In the genomic region with DNA sequence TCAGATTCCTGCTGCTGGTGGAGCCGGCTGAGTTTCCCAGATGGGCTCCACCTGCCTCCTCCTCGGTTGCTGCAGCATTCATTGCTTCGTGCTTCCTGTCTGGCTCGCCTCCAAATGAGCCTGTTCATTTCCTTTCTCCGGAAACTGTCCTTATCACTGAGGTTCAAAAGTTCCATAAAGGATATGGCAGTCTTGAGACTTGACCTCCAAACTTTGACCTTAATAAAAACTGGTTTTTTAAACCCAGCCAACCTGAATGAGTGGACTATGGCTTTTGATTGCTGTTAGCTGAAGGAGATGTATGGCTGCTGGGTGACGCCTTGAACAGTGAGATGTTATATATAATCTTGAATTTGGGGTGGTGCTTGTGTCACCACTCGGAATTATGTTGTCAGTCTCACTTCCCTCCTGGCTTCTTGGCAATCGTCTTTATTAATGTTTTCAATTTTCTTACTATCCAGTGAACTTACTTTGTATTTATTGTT, we compare ENCODE assay signal across 8 cellular contexts.
DNase-seq lines count a peak whose midpoint lies in the region; ATAC-seq, FAIRE-seq and TF ChIP-seq lines count a peak whose summit lies in the region.

No MANE protein-coding gene starts in this region.

- no peaks in the 10 kb centered on the region for H3K36me3 ChIP-seq in bronchial epithelial cell (ENCODE audit: control insufficient read depth, insufficient read depth, low read length)
- no peaks in the 10 kb centered on the region for H3K36me3 ChIP-seq in mucosa of stomach (ENCODE audit: control insufficient read depth, insufficient read depth, low read length)
- H3K36me3 ChIP-seq in brain microvascular endothelial cell (replicated peaks): no peaks in the 10 kb centered on the region

- H3K27me3 ChIP-seq in bronchial epithelial cell (ENCODE audit: control insufficient read depth, insufficient read depth, low read length): no peaks in the 10 kb centered on the region
- no peaks in the 10 kb centered on the region for H3K27me3 ChIP-seq in mucosa of stomach (ENCODE audit: control insufficient read depth, insufficient read depth, low read length)
- no peaks in the 10 kb centered on the region for H3K27me3 ChIP-seq in brain microvascular endothelial cell (replicated peaks)

- no peak for TF ChIP-seq CTCF in bronchial epithelial cell (IDR thresholded peaks at IDR 0.05; ENCODE audit: insufficient read depth, low read length, severe bottlenecking)
- no peak for TF ChIP-seq CTCF in brain microvascular endothelial cell (IDR thresholded peaks at IDR 0.05; ENCODE audit: low read depth, low read length, missing control alignments)

- DNase-seq in activated naive CD4-positive, alpha-beta T cell treated with Interleukin-2 at 50 U/mL for 16 hours: peak; percentile 47
- no peak for DNase-seq in activated naive CD4-positive, alpha-beta T cell treated with anti-CD3 and anti-CD28 coated beads, Interleukin-2, amount 50 U/mL, for 16 hours
- DNase-seq in OCI-M1 (lab: John Stamatoyannopoulos, UW): peak; percentile 25
- DNase-seq in bronchial epithelial cell (ENCODE audit: low read depth): peak; percentile 45
- no peak for DNase-seq in brain microvascular endothelial cell
- no peak for DNase-seq in C1 segment of cervical spinal cord (lab: John Stamatoyannopoulos, UW)

- H3K4me3 ChIP-seq in bronchial epithelial cell (ENCODE audit: low read depth, low read length) (no peak overlapping the region), mucosa of stomach (ENCODE audit: low read length) (no peak overlapping the region), brain microvascular endothelial cell (ENCODE audit: low read depth, low read length) (no peak overlapping the region)

- H3K9me3 ChIP-seq in mucosa of stomach (ENCODE audit: control insufficient read depth, low read length): no peaks in the 10 kb centered on the region

- in situ Hi-C loops in brain microvascular endothelial cell (cut with HindIII; ENCODE audit: low pct_ligation_motif_present, low sequenced_read_pairs): no loop called here

- no peak for FAIRE-seq in bronchial epithelial cell (lab: Jason Lieb, UNC)

- peak overlapping the region; percentile 35 for H3K9ac ChIP-seq in mucosa of stomach (ENCODE audit: low read length)

- no peak for ATAC-seq in GM18498 (IDR thresholded peaks at IDR 0.05; ENCODE audit: unreplicated experiment)

- no peak overlapping the region for H3K27ac ChIP-seq in brain microvascular endothelial cell

- H3K4me1 ChIP-seq in mucosa of stomach (ENCODE audit: control insufficient read depth, insufficient read depth, low read length): peaks cover 68% of the 10 kb centered on the region

Comparison
In these comparisons a context has a peak if more than half of its experiments do, and no peak if none do; other contexts are left out.
1. DNase-seq: peak in activated naive CD4-positive, alpha-beta T cell treated with Interleukin-2 at 50 U/mL for 16 hours (single experiment), OCI-M1 (single experiment) and bronchial epithelial cell (single experiment); none in activated naive CD4-positive, alpha-beta T cell treated with anti-CD3 and anti-CD28 coated beads, Interleukin-2, amount 50 U/mL, for 16 hours (single experiment), brain microvascular endothelial cell (single experiment) and C1 segment of cervical spinal cord (0 of 14).